In the genomic region with DNA sequence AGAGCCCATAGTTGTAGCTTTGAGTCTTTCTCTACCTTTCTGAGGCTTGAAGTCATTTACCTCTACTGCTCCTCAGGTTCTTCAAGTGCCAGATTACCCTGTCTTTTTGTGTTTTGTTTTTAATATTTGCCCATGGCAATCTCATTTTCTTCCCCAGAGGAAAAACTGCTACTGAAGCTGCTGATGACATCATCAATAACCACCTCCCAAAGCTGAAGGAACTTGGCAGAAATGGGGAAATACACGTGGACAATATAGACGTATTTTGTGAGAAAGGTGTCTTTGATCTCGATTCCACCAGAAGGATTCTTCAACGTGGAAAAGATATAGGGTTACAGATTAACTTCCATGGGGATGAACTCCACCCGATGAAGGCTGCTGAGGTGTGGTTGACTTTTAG, we compare ENCODE assay signal across 2 cellular contexts.
TF ChIP-seq lines count a peak whose summit lies in the region.

No MANE protein-coding gene starts in this region.

TF ChIP-seq in HepG2, 621 proteins besides CTCF, POLR2A, EP300 and RAD21:
- TF ChIP-seq, protein P1, sequence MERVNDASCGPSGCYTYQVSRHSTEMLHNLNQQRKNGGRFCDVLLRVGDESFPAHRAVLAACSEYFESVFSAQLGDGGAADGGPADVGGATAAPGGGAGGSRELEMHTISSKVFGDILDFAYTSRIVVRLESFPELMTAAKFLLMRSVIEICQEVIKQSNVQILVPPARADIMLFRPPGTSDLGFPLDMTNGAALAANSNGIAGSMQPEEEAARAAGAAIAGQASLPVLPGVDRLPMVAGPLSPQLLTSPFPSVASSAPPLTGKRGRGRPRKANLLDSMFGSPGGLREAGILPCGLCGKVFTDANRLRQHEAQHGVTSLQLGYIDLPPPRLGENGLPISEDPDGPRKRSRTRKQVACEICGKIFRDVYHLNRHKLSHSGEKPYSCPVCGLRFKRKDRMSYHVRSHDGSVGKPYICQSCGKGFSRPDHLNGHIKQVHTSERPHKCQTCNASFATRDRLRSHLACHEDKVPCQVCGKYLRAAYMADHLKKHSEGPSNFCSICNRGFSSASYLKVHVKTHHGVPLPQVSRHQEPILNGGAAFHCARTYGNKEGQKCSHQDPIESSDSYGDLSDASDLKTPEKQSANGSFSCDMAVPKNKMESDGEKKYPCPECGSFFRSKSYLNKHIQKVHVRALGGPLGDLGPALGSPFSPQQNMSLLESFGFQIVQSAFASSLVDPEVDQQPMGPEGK (CRISPR knock-in tag; IDR thresholded peaks at IDR 0.05): no peak
- TF ChIP-seq CREB1 (IDR thresholded peaks at IDR 0.05) (peak; percentile 74), CREB1 (CRISPR knock-in tag; IDR thresholded peaks at IDR 0.05) (no peak), ATF7 (IDR thresholded peaks at IDR 0.05) (peak; percentile 95), ATF7 (CRISPR knock-in tag; IDR thresholded peaks at IDR 0.05) (no peak)

TF ChIP-seq in K562, 482 proteins besides CTCF, POLR2A, EP300 and RAD21:
- TF ChIP-seq ZC3H4 (CRISPR knock-in tag; IDR thresholded peaks at IDR 0.05; ENCODE audit: borderline replicate concordance): no peak
- TF ChIP-seq, protein P2, sequence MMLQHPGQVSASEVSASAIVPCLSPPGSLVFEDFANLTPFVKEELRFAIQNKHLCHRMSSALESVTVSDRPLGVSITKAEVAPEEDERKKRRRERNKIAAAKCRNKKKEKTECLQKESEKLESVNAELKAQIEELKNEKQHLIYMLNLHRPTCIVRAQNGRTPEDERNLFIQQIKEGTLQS (IDR thresholded peaks at IDR 0.05): peak; percentile 76
- TF ChIP-seq, protein P2 (CRISPR knock-in tag; conservative IDR thresholded peaks at IDR 0.05): no peak
